In genomic region chr19:17237747-17238706, GRCh38 we compare ENCODE assay signal across 24 cellular contexts. TPM values are rescaled to one million over a fixed set of nuclear protein-coding genes. Genes with fewer than 3 reads are reported as not detected.
DNase-seq lines count a peak whose midpoint lies in the region; ATAC-seq and TF ChIP-seq lines count a peak whose summit lies in the region.
"Had no signal": no experiment of that assay in that cellular context is flagged by ENCODE, and none has a peak within 500 bp of the region (broad histone marks: within the 10 kb centered on the region; RNA-seq: fewer than 3 reads in every experiment).

No MANE protein-coding gene starts in this region.

- no peak for TF ChIP-seq POLR2A in esophagus squamous epithelium (IDR thresholded peaks at IDR 0.05)

- no peak overlapping the region for H3K4me3 ChIP-seq in esophagus squamous epithelium
- H3K4me3 ChIP-seq: BLaER1, coronary artery, lower lobe of right lung, Peyer's patch, right atrium auricular region, SJSA1, transverse colon had no signal

- POLR2A ChIA-PET in activated CD4-positive, alpha-beta memory T cell treated with anti-CD3 and anti-CD28 coated beads, Interleukin-2, amount 10 ng/mL, durations not matched to agents 7 days and 5 days (lab: Charles Lee) = no interaction called here
- POLR2A ChIA-PET in activated CD4-positive, alpha-beta memory T cell treated with anti-CD3 and anti-CD28 coated beads for 36 hours (lab: Charles Lee) = interaction anchor here (3.5 kb wide), 1 partner anchor 11 kb away, joined by 26 read pairs; the partner anchor contains the start of gene OCEL1
- POLR2A ChIA-PET in RWPE1 (lab: Yijun Ruan, JAX; ENCODE audit: low non-redundant PET) = interaction anchor here (0.6 kb wide), 1 partner anchor 34 kb away, joined by 5 read pairs; no protein-coding TSS in a partner anchor

- TF ChIP-seq CTCF in RWPE1 (conservative IDR thresholded peaks at IDR 0.05; ENCODE audit: low read depth) (no peak), osteocyte (IDR thresholded peaks at IDR 0.05) (no peak), esophagus squamous epithelium (IDR thresholded peaks at IDR 0.05) (no peak)

- peaks cover 17% of the 10 kb centered on the region for H3K4me1 Mint-ChIP-seq in activated CD4-positive, alpha-beta memory T cell treated with anti-CD3 and anti-CD28 coated beads, Interleukin-2, amount 10 ng/mL, durations not matched to agents 7 days and 5 days
- H3K4me1 Mint-ChIP-seq in activated CD4-positive, alpha-beta memory T cell treated with anti-CD3 and anti-CD28 coated beads for 36 hours (ENCODE audit: low read depth) = peaks cover 10% of the 10 kb centered on the region
- peaks cover 9% of the 10 kb centered on the region for H3K4me1 Mint-ChIP-seq in central memory CD8-positive, alpha-beta T cell
- H3K4me1 Mint-ChIP-seq in osteocyte (ENCODE audit: unreplicated experiment) = peaks cover 31% of the 10 kb centered on the region

- CTCF ChIA-PET in activated CD4-positive, alpha-beta memory T cell treated with anti-CD3 and anti-CD28 coated beads, Interleukin-2, amount 10 ng/mL, durations not matched to agents 7 days and 5 days (lab: Charles Lee) = interaction anchor here (1.0 to 1.6 kb wide), 2 partner anchors 23 to 29 kb away, joined by 4 to 6 read pairs; partner anchors contain the start of genes BABAM1 and USE1
- CTCF ChIA-PET in activated CD4-positive, alpha-beta memory T cell treated with anti-CD3 and anti-CD28 coated beads for 36 hours (lab: Charles Lee) = interaction anchor here (0.6 kb wide), 1 partner anchor 429 kb away, joined by 4 read pairs; no protein-coding TSS in a partner anchor
- CTCF ChIA-PET in RWPE1 (lab: Yijun Ruan, JAX) = no interaction called here

- no peaks in the 10 kb centered on the region for H3K27me3 ChIP-seq in esophagus squamous epithelium
- H3K27me3 ChIP-seq: BLaER1, Peyer's patch, right atrium auricular region, SJSA1, transverse colon had no signal

- H3K27ac ChIP-seq in RWPE1 = peak overlapping the region; percentile 94
- H3K27ac ChIP-seq in esophagus squamous epithelium = no peak overlapping the region
- H3K27ac ChIP-seq: BLaER1, coronary artery, lower lobe of right lung, right atrium auricular region, SJSA1 had no signal

- intact Hi-C loops in activated CD4-positive, alpha-beta memory T cell treated with anti-CD3 and anti-CD28 coated beads for 36 hours (cut with micrococcal nuclease) = no loop called here
- intact Hi-C loops in esophagus squamous epithelium (cut with DNase I) = no loop called here

- no peak for DNase-seq in activated CD4-positive, alpha-beta memory T cell treated with anti-CD3 and anti-CD28 coated beads, Interleukin-2, amount 10 ng/mL, durations not matched to agents 7 days and 5 days
- no peak for DNase-seq in activated CD4-positive, alpha-beta memory T cell treated with anti-CD3 and anti-CD28 coated beads for 36 hours
- DNase-seq in RWPE1 (ENCODE audit: low spot score) = no peak
- no peak for DNase-seq in central memory CD8-positive, alpha-beta T cell (ENCODE audit: low spot score in 2 of 2)
- DNase-seq in osteocyte (ENCODE audit: extremely low spot score, unreplicated experiment) = no peak
- DNase-seq in esophagus squamous epithelium (lab: John Stamatoyannopoulos, UW) = no peak
- DNase-seq in NCI-H1092 (lab: John Stamatoyannopoulos, UW) = no peak
- DNase-seq: EL; H7; lower lobe of right lung; NCI-H1436 treated with DMSO at 0.1 percent for 48 hours; NCI-H510A treated with DMSO at 0.1 percent for 48 hours; Peyer's patch; stimulated activated CD4-positive, alpha-beta T cell treated with anti-CD3 and anti-CD28 coated beads, Interleukin-4, amount 100 ng/mL, for 24 hours; stimulated activated naive CD8-positive, alpha-beta T cell treated with anti-CD3 and anti-CD28 coated beads, Interleukin-15, amount 100 ng/mL, for 72 hours; transverse colon had no signal

- ATAC-seq in central memory CD8-positive, alpha-beta T cell (replicated peaks; ENCODE audit: extremely low read depth, poor library complexity, severe bottlenecking) = no peak
- ATAC-seq in GM21360 (IDR thresholded peaks at IDR 0.05; ENCODE audit: unreplicated experiment) = no peak
- ATAC-seq: lower lobe of right lung; stimulated activated naive CD8-positive, alpha-beta T cell treated with anti-CD3 and anti-CD28 coated beads, Interleukin-15, amount 100 ng/mL, for 72 hours had no signal

- H3K9me3 ChIP-seq in esophagus squamous epithelium = no peaks in the 10 kb centered on the region
- H3K9me3 ChIP-seq: BLaER1, lower lobe of right lung, Peyer's patch, right atrium auricular region, SJSA1, transverse colon had no signal

- peaks cover 24 to 66% (median 27%) of the 10 kb centered on the region in 3 donors for H3K4me1 ChIP-seq in esophagus squamous epithelium

- 75 to 89% methylated on average over 11 to 12 of the region's 13 CpGs for WGBS in esophagus squamous epithelium, 2 donors

- H3K27me3 Mint-ChIP-seq in activated CD4-positive, alpha-beta memory T cell treated with anti-CD3 and anti-CD28 coated beads, Interleukin-2, amount 10 ng/mL, durations not matched to agents 7 days and 5 days = no peaks in the 10 kb centered on the region
- H3K27me3 Mint-ChIP-seq in activated CD4-positive, alpha-beta memory T cell treated with anti-CD3 and anti-CD28 coated beads for 36 hours = no peaks in the 10 kb centered on the region
- no peaks in the 10 kb centered on the region for H3K27me3 Mint-ChIP-seq in central memory CD8-positive, alpha-beta T cell
- H3K27me3 Mint-ChIP-seq in osteocyte (ENCODE audit: unreplicated experiment) = no peaks in the 10 kb centered on the region
- H3K27me3 Mint-ChIP-seq: IgD-negative memory B cell; stimulated activated naive CD8-positive, alpha-beta T cell treated with anti-CD3 and anti-CD28 coated beads, Interleukin-15, amount 100 ng/mL, for 72 hours had no signal

- peaks cover 0 to 71% (median 5%) of the 10 kb centered on the region in 3 donors for H3K36me3 ChIP-seq in esophagus squamous epithelium

- no peaks in the 10 kb centered on the region for H3K9me3 Mint-ChIP-seq in activated CD4-positive, alpha-beta memory T cell treated with anti-CD3 and anti-CD28 coated beads, Interleukin-2, amount 10 ng/mL, durations not matched to agents 7 days and 5 days
- H3K9me3 Mint-ChIP-seq in activated CD4-positive, alpha-beta memory T cell treated with anti-CD3 and anti-CD28 coated beads for 36 hours = no peaks in the 10 kb centered on the region
- H3K9me3 Mint-ChIP-seq in central memory CD8-positive, alpha-beta T cell = no peaks in the 10 kb centered on the region
- H3K9me3 Mint-ChIP-seq in osteocyte (ENCODE audit: unreplicated experiment) = no peaks in the 10 kb centered on the region
- H3K9me3 Mint-ChIP-seq: IgD-negative memory B cell; stimulated activated naive CD8-positive, alpha-beta T cell treated with anti-CD3 and anti-CD28 coated beads, Interleukin-15, amount 100 ng/mL, for 72 hours had no signal

- no peak overlapping the region for H3K4me3 Mint-ChIP-seq in activated CD4-positive, alpha-beta memory T cell treated with anti-CD3 and anti-CD28 coated beads, Interleukin-2, amount 10 ng/mL, durations not matched to agents 7 days and 5 days
- no peak overlapping the region for H3K4me3 Mint-ChIP-seq in activated CD4-positive, alpha-beta memory T cell treated with anti-CD3 and anti-CD28 coated beads for 36 hours
- H3K4me3 Mint-ChIP-seq in central memory CD8-positive, alpha-beta T cell = peak overlapping the region; percentile 47
- H3K4me3 Mint-ChIP-seq in osteocyte (ENCODE audit: unreplicated experiment) = peak overlapping the region; percentile 35

- peak overlapping the region; percentile 18 for H3K27ac Mint-ChIP-seq in activated CD4-positive, alpha-beta memory T cell treated with anti-CD3 and anti-CD28 coated beads, Interleukin-2, amount 10 ng/mL, durations not matched to agents 7 days and 5 days
- H3K27ac Mint-ChIP-seq in activated CD4-positive, alpha-beta memory T cell treated with anti-CD3 and anti-CD28 coated beads for 36 hours = no peak overlapping the region
- H3K27ac Mint-ChIP-seq in central memory CD8-positive, alpha-beta T cell (ENCODE audit: low read depth) = no peak overlapping the region
- H3K27ac Mint-ChIP-seq in osteocyte (ENCODE audit: unreplicated experiment) = no peak overlapping the region
- H3K27ac Mint-ChIP-seq: IgD-negative memory B cell had no signal

- H3K36me3 Mint-ChIP-seq in activated CD4-positive, alpha-beta memory T cell treated with anti-CD3 and anti-CD28 coated beads, Interleukin-2, amount 10 ng/mL, durations not matched to agents 7 days and 5 days (ENCODE audit: low read depth) = no peaks in the 10 kb centered on the region
- H3K36me3 Mint-ChIP-seq in activated CD4-positive, alpha-beta memory T cell treated with anti-CD3 and anti-CD28 coated beads for 36 hours = no peaks in the 10 kb centered on the region
- H3K36me3 Mint-ChIP-seq in central memory CD8-positive, alpha-beta T cell (ENCODE audit: insufficient read depth) = peaks cover 1% of the 10 kb centered on the region
- peaks cover 9% of the 10 kb centered on the region for H3K36me3 Mint-ChIP-seq in osteocyte (ENCODE audit: unreplicated experiment)
- H3K36me3 Mint-ChIP-seq: IgD-negative memory B cell had no signal

RNA-seq across cellular contexts. Expression of gene NR2F6, which starts 7.7 kb away (rescaled TPM):
- total RNA-seq in activated CD4-positive, alpha-beta memory T cell treated with anti-CD3 and anti-CD28 coated beads, Interleukin-2, amount 10 ng/mL, durations not matched to agents 7 days and 5 days = 1 to 10 TPM; 5.7 to 6.5 TPM
- 10 to 100 TPM; 10.2 to 10.4 TPM for total RNA-seq in activated CD4-positive, alpha-beta memory T cell treated with anti-CD3 and anti-CD28 coated beads for 36 hours
- 43.9 and 44.2 TPM in 2 replicates for total RNA-seq in osteocyte
- total RNA-seq in esophagus squamous epithelium = 100 to 1,000 TPM in 1 of 4 donors, 10 to 100 TPM in 3; 52.8 to 115 (median 82.7) TPM

RNA-seq across cellular contexts. Expression of gene OCEL1, which starts 12.0 kb away (rescaled TPM):
- total RNA-seq in activated CD4-positive, alpha-beta memory T cell treated with anti-CD3 and anti-CD28 coated beads, Interleukin-2, amount 10 ng/mL, durations not matched to agents 7 days and 5 days = 10 to 100 TPM; 20.9 to 22.6 TPM
- total RNA-seq in activated CD4-positive, alpha-beta memory T cell treated with anti-CD3 and anti-CD28 coated beads for 36 hours = 10 to 100 TPM; 17.6 to 17.9 TPM
- total RNA-seq in osteocyte (24.8 and 28.5 TPM in 2 replicates), esophagus squamous epithelium (1 to 10 TPM; 1.8 to 6.9 (median 4.1) TPM)

RNA-seq across cellular contexts. Expression of gene USE1, which starts 22.9 kb away (rescaled TPM):
- 10 to 100 TPM; 19.9 to 20.4 TPM for total RNA-seq in activated CD4-positive, alpha-beta memory T cell treated with anti-CD3 and anti-CD28 coated beads, Interleukin-2, amount 10 ng/mL, durations not matched to agents 7 days and 5 days
- 10 to 100 TPM; 24.6 to 28.5 TPM for total RNA-seq in activated CD4-positive, alpha-beta memory T cell treated with anti-CD3 and anti-CD28 coated beads for 36 hours
- 36.1 and 37.5 TPM in 2 replicates for total RNA-seq in osteocyte
- 10 to 100 TPM; 11.2 to 22.5 (median 17.6) TPM for total RNA-seq in esophagus squamous epithelium

RNA-seq across cellular contexts. Expression of gene USHBP1, which starts 26.5 kb away (rescaled TPM):
- total RNA-seq in activated CD4-positive, alpha-beta memory T cell treated with anti-CD3 and anti-CD28 coated beads, Interleukin-2, amount 10 ng/mL, durations not matched to agents 7 days and 5 days = under 1 TPM; 0.38 to 0.45 TPM
- under 1 TPM in 1 of 2 experiments, not detected in 1; 0.24 TPM for total RNA-seq in activated CD4-positive, alpha-beta memory T cell treated with anti-CD3 and anti-CD28 coated beads for 36 hours
- total RNA-seq in osteocyte (not detected in 2 replicates), esophagus squamous epithelium (1 to 10 TPM in 1 of 4 donors, under 1 TPM in 2, not detected in 1; 0.70 to 4.8 (median 0.73) TPM)
- total RNA-seq: A673, bronchial epithelial cell, SJSA1 had no signal

RNA-seq across cellular contexts. Expression of gene BABAM1, which starts 29.2 kb away (rescaled TPM):
- 100 to 1,000 TPM in 1 of 2 experiments, 10 to 100 TPM in 1; 98.5 to 100 TPM for total RNA-seq in activated CD4-positive, alpha-beta memory T cell treated with anti-CD3 and anti-CD28 coated beads, Interleukin-2, amount 10 ng/mL, durations not matched to agents 7 days and 5 days
- total RNA-seq in activated CD4-positive, alpha-beta memory T cell treated with anti-CD3 and anti-CD28 coated beads for 36 hours = 100 to 1,000 TPM; 110 TPM
- total RNA-seq in osteocyte = 92.5 and 93.7 TPM in 2 replicates
- total RNA-seq in esophagus squamous epithelium = 10 to 100 TPM; 29.1 to 55.8 (median 53.1) TPM

Comparison
In these comparisons a context has a peak if more than half of its experiments do, and no peak if none do; other contexts are left out.
1. H3K4me3 Mint-ChIP-seq: peak in central memory CD8-positive, alpha-beta T cell (single experiment) and osteocyte (single experiment); none in activated CD4-positive, alpha-beta memory T cell treated with anti-CD3 and anti-CD28 coated beads, Interleukin-2, amount 10 ng/mL, durations not matched to agents 7 days and 5 days (single experiment) and activated CD4-positive, alpha-beta memory T cell treated with anti-CD3 and anti-CD28 coated beads for 36 hours (single experiment).